ENCODE assay signal across 10 cellular contexts in genomic region chr10:72009430-72010081, GRCh38. TPM values are rescaled to one million over a fixed set of nuclear protein-coding genes. Genes with fewer than 3 reads are reported as not detected.
DNase-seq lines count a peak whose midpoint lies in the region; ATAC-seq and TF ChIP-seq lines count a peak whose summit lies in the region.
"Had no signal": no experiment of that assay in that cellular context is flagged by ENCODE, and none has a peak within 500 bp of the region (broad histone marks: within the 10 kb centered on the region; RNA-seq: fewer than 3 reads in every experiment).

No MANE protein-coding gene starts in this region.

- H3K36me3 ChIP-seq in mucosa of descending colon (ENCODE audit: low read depth) (no peaks in the 10 kb centered on the region), urinary bladder (ENCODE audit: insufficient read depth) (no peaks in the 10 kb centered on the region)

- peak overlapping the region; percentile 82 for H3K27ac ChIP-seq in urinary bladder (ENCODE audit: low read depth)

- no peaks in the 10 kb centered on the region for H3K4me1 ChIP-seq in mucosa of descending colon (ENCODE audit: low read depth)
- H3K4me1 ChIP-seq in urinary bladder (ENCODE audit: insufficient read depth) = no peaks in the 10 kb centered on the region

- DNase-seq in NCI-H2029 (lab: John Stamatoyannopoulos, UW) (peak; percentile 25), NCI-H2029 treated with DMSO at 0.1 percent for 48 hours (lab: John Stamatoyannopoulos, UW) (no peak), mucosa of descending colon (peak; percentile 60 to 82 (median 62))
- no peak for DNase-seq in activated naive CD4-positive, alpha-beta T cell treated with anti-CD3 and anti-CD28 coated beads, Interleukin-2, amount 50 U/mL, for 16 hours
- DNase-seq: NK-92 treated with Interleukin-12 subunit alpha and Interleukin-12 subunit beta, amount 100 ng/mL, for 24 hours had no signal

- intact Hi-C loops in mucosa of descending colon (cut with DNase I, micrococcal nuclease) = no loop called here

- WGBS in urinary bladder = 13% methylated on average over 12 of the region's 12 CpGs

- H3K4me3 ChIP-seq in mucosa of descending colon (no peak overlapping the region), urinary bladder (ENCODE audit: low read depth, low read length) (no peak overlapping the region)

- TF ChIP-seq CTCF in mucosa of descending colon (IDR thresholded peaks at IDR 0.05) = no peak

- H3K9me3 ChIP-seq in mucosa of descending colon = no peaks in the 10 kb centered on the region

- ATAC-seq in esophagus mucosa (peak; percentile 69), mucosa of descending colon (peak; percentile 65), HG02610 (IDR thresholded peaks at IDR 0.05; ENCODE audit: unreplicated experiment) (no peak), GM18868 (IDR thresholded peaks at IDR 0.05; ENCODE audit: unreplicated experiment) (no peak)

RNA-seq across cellular contexts. Expression of gene CHST3, which starts 45.4 kb away (rescaled TPM):
- total RNA-seq in esophagus mucosa (9.0 TPM), mucosa of descending colon (10 to 100 TPM in 1 of 3 donors, 1 to 10 TPM in 2; 1.1 to 15.7 (median 3.1) TPM), urinary bladder (15.9 TPM)
- 17.1 TPM for polyA plus RNA-seq in urinary bladder
- total RNA-seq: B cell had no signal

Comparison
In these comparisons a context has a peak if more than half of its experiments do, and no peak if none do; other contexts are left out.
1. DNase-seq: peak in NCI-H2029 (single experiment) and mucosa of descending colon (3 of 3); none in NCI-H2029 treated with DMSO at 0.1 percent for 48 hours (single experiment) and activated naive CD4-positive, alpha-beta T cell treated with anti-CD3 and anti-CD28 coated beads, Interleukin-2, amount 50 U/mL, for 16 hours (single experiment).
2. ATAC-seq: peak in esophagus mucosa (single experiment) and mucosa of descending colon (single experiment); none in HG02610 (single experiment) and GM18868 (single experiment).